ENCODE assay signal across 25 cellular contexts in the genomic region with DNA sequence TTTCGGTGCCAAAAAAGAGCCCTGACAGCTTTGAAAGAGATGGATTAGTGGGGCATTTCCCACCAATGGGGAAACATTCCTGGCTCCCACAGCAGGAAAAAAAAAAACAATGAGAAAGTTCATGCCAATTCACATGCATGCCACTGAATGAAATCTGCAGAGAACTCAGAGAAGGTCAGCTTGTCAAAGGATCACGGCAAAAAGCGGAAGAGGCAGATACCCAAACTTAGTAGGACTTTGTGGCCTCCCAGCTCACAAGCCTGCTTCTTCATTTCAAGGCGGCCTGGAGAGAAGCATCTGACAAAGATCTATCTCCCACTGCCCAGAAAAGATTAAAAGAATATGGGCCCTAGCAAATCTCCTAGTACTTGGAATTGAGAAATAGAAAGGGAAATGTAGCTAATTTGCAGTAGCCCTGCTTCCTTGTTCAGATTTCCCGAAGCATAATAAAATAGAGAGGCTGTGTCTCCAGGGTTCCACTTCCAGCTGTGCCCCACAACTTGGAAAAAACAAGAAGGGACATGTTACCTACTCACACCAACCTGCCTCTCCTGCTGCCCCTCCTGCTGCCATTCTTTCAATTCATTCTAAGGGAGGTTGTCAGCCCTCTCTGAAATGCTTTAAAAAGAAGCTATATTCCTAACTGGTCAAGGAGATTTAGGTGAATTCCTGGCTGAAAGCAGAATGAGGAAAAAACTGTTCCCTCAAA.
DNase-seq lines count a peak whose midpoint lies in the region; ATAC-seq and TF ChIP-seq lines count a peak whose summit lies in the region.
"Had no signal": no experiment of that assay in that cellular context is flagged by ENCODE, and none has a peak within 500 bp of the region (broad histone marks: within the 10 kb centered on the region; RNA-seq: fewer than 3 reads in every experiment).

No MANE protein-coding gene starts in this region.

- no peak overlapping the region for H4K8ac ChIP-seq in mesenchymal stem cell (ENCODE audit: low read length)

- H2BK120ac ChIP-seq in mesenchymal stem cell (ENCODE audit: low read depth, low read length) = no peak overlapping the region

- no peaks in the 10 kb centered on the region for H3K27me3 Mint-ChIP-seq in type B pancreatic cell
- H3K27me3 Mint-ChIP-seq: activated CD4-positive, alpha-beta T cell treated with anti-CD3 and anti-CD28 coated beads, Interleukin-2, amount 10 ng/mL, durations not matched to agents 7 days and 5 days; activated naive CD8-positive, alpha-beta T cell; B cell; effector memory CD8-positive, alpha-beta T cell; naive thymus-derived CD4-positive, alpha-beta T cell; progenitor cell of endocrine pancreas had no signal

- H4K91ac ChIP-seq in mesenchymal stem cell (ENCODE audit: low read length) = no peak overlapping the region

- H3K9ac ChIP-seq in mammary epithelial cell (ENCODE audit: insufficient read depth, low read length) (no peak overlapping the region), mesenchymal stem cell (ENCODE audit: low read length) (no peak overlapping the region)

- no peaks in the 10 kb centered on the region for H3K36me3 Mint-ChIP-seq in type B pancreatic cell

- no peaks in the 10 kb centered on the region for H3K79me2 ChIP-seq in mammary epithelial cell (ENCODE audit: insufficient read depth, low read length)

- intact Hi-C loops in mammary epithelial cell (cut with micrococcal nuclease) = no loop called here
- intact Hi-C loops in heart left ventricle (cut with DNase I) = no loop called here

- BruUV-seq in mammary epithelial cell (replicated peaks; lab: Mats Ljungman, UMichigan) = no TSS peak

- no peak for TF ChIP-seq POLR2A in heart left ventricle (IDR thresholded peaks at IDR 0.05)

- H3K18ac ChIP-seq in mesenchymal stem cell (ENCODE audit: low read depth in 1 of 2, low read length in 2 of 2) = no peak overlapping the region

- dilution Hi-C loops in mammary epithelial cell (cut with HindIII; ENCODE audit: low sequenced_read_pairs) = no loop called here

- H3K4me1 ChIP-seq in mammary epithelial cell (ENCODE audit: insufficient read depth, low read length) (no peaks in the 10 kb centered on the region), mesenchymal stem cell (ENCODE audit: control insufficient read depth, insufficient read depth, low read depth, low read length) (no peaks in the 10 kb centered on the region), heart left ventricle (peaks cover 0 to 12% (median 3%) of the 10 kb centered on the region in 12 donors)
- H3K4me1 ChIP-seq: A549, upper lobe of left lung had no signal

- H3K4ac ChIP-seq in mesenchymal stem cell (ENCODE audit: low read depth in 1 of 2, low read length in 2 of 2) = no peak overlapping the region

- DNase-seq in NCI-H2171 treated with DMSO at 0.1 percent for 48 hours (lab: John Stamatoyannopoulos, UW) (peak; percentile 48), NCI-H2171 (lab: John Stamatoyannopoulos, UW) (no peak), mammary epithelial cell (no peak), mesenchymal stem cell (no peak), type B pancreatic cell (ENCODE audit: extremely low spot score, unreplicated experiment) (no peak), heart left ventricle (no peak), NCI-H1436 treated with DMSO at 0.1 percent for 48 hours (lab: John Stamatoyannopoulos, UW) (no peak), NCI-H1092 (lab: John Stamatoyannopoulos, UW) (no peak)
- DNase-seq: activated CD4-positive, alpha-beta T cell treated with anti-CD3 and anti-CD28 coated beads, Interleukin-2, amount 10 ng/mL, durations not matched to agents 7 days and 5 days; DMS79 treated with DMSO at 0.1 percent for 48 hours; effector memory CD8-positive, alpha-beta T cell; IMR-90; naive thymus-derived CD4-positive, alpha-beta T cell; NCI-H1930; NCI-H510A; SIG-M5; upper lobe of left lung had no signal

- 56% methylated on average over 5 of the region's 5 CpGs for WGBS in mammary epithelial cell (ENCODE audit: low coverage, missing lambda C conversion rate)
- whole genome bisulfite sequencing in mesenchymal stem cell = 83% methylated on average over 4 of the region's 5 CpGs
- WGBS in heart left ventricle, 4 donors = 49 to 62% (median 59%) methylated on average over 5 of the region's 5 CpGs

- H3K9me3 ChIP-seq in mammary epithelial cell (replicated peaks; ENCODE audit: insufficient read depth, low read length) = no peaks in the 10 kb centered on the region
- H3K9me3 ChIP-seq in mesenchymal stem cell (ENCODE audit: control insufficient read depth, low read length) = no peaks in the 10 kb centered on the region
- peaks cover 0 to 15% (median 0%) of the 10 kb centered on the region in 12 donors for H3K9me3 ChIP-seq in heart left ventricle
- H3K9me3 ChIP-seq: A549, ascending aorta, upper lobe of left lung had no signal

- no peak for ATAC-seq in heart left ventricle
- ATAC-seq: A549; effector memory CD8-positive, alpha-beta T cell; naive thymus-derived CD4-positive, alpha-beta T cell; Panc1 had no signal

- no peaks in the 10 kb centered on the region for H3K9me3 Mint-ChIP-seq in type B pancreatic cell
- H3K9me3 Mint-ChIP-seq: activated CD4-positive, alpha-beta T cell treated with anti-CD3 and anti-CD28 coated beads, Interleukin-2, amount 10 ng/mL, durations not matched to agents 7 days and 5 days; activated T-helper 2 cell treated with anti-CD3 and anti-CD28 coated beads, Interferon-gamma antibody, Interleukin-2, Interleukin-4, amounts not matched to agents 10 μg/mL and 5 μg/mL and 100 μg/mL, durations not matched to agents 14 hours and 24 hours and 36 hours had no signal

- H2BK15ac ChIP-seq in mesenchymal stem cell (ENCODE audit: low read depth, poor library complexity, severe bottlenecking) = no peak overlapping the region

- H3K4me3 Mint-ChIP-seq in type B pancreatic cell = peak overlapping the region; percentile 6
- H3K4me3 Mint-ChIP-seq: activated CD4-positive, alpha-beta T cell treated with anti-CD3 and anti-CD28 coated beads, Interleukin-2, amount 10 ng/mL, durations not matched to agents 7 days and 5 days; activated naive CD8-positive, alpha-beta T cell; B cell; effector memory CD8-positive, alpha-beta T cell; naive thymus-derived CD4-positive, alpha-beta T cell had no signal

- H3K4me1 Mint-ChIP-seq in type B pancreatic cell (ENCODE audit: unreplicated experiment) = peaks cover 29% of the 10 kb centered on the region
- H3K4me1 Mint-ChIP-seq: activated CD4-positive, alpha-beta T cell treated with anti-CD3 and anti-CD28 coated beads, Interleukin-2, amount 10 ng/mL, durations not matched to agents 7 days and 5 days; B cell; naive thymus-derived CD4-positive, alpha-beta T cell had no signal

- H3K36me3 ChIP-seq in mammary epithelial cell (ENCODE audit: insufficient read depth, low read length) (no peaks in the 10 kb centered on the region), mesenchymal stem cell (ENCODE audit: control insufficient read depth in 1 of 2, insufficient read depth in 2 of 2, low read depth in 1 of 2, low read length in 2 of 2) (no peaks in the 10 kb centered on the region), heart left ventricle (no peaks in the 10 kb centered on the region)
- H3K36me3 ChIP-seq: ascending aorta, upper lobe of left lung had no signal

- H3K27ac ChIP-seq in mammary epithelial cell (ENCODE audit: insufficient read depth, low read depth, low read length) (no peak overlapping the region), mesenchymal stem cell (ENCODE audit: low read length, poor library complexity, severe bottlenecking) (peak overlapping the region; percentile 48), heart left ventricle (no peak overlapping the region)
- H3K27ac ChIP-seq: A549, ascending aorta, HL-60, upper lobe of left lung had no signal

- no peak overlapping the region for H3K23ac ChIP-seq in mesenchymal stem cell (ENCODE audit: low read length in 2 of 2)

- CTCF ChIA-PET in mammary epithelial cell (lab: Charles Lee; ENCODE audit: low non-redundant PET) = no interaction called here

- H3K14ac ChIP-seq in mesenchymal stem cell (ENCODE audit: low read length in 2 of 2) = no peak overlapping the region

- no peak overlapping the region for H2BK12ac ChIP-seq in mesenchymal stem cell (ENCODE audit: low read length in 2 of 2)

- no peak overlapping the region for H2BK5ac ChIP-seq in mesenchymal stem cell (ENCODE audit: low read depth, low read length, poor library complexity, severe bottlenecking)

- H2AK5ac ChIP-seq in mesenchymal stem cell (ENCODE audit: low read length, severe bottlenecking) = no peak overlapping the region

- H2AFZ ChIP-seq in mammary epithelial cell (ENCODE audit: low read depth, low read length) (no peak overlapping the region), mesenchymal stem cell (ENCODE audit: low read depth, low read length) (no peak overlapping the region)

- H3K4me2 ChIP-seq in mammary epithelial cell (ENCODE audit: insufficient read depth, low read depth, low read length) = peak overlapping the region; percentile 31
- no peak overlapping the region for H3K4me2 ChIP-seq in mesenchymal stem cell (ENCODE audit: low read length, poor library complexity, severe bottlenecking)
- H3K4me2 ChIP-seq: A549 had no signal

- no peaks in the 10 kb centered on the region for H3K79me1 ChIP-seq in mesenchymal stem cell (replicated peaks; ENCODE audit: low read length, poor library complexity, severe bottlenecking)

- H3K27ac Mint-ChIP-seq in type B pancreatic cell = no peak overlapping the region
- H3K27ac Mint-ChIP-seq: activated CD4-positive, alpha-beta T cell treated with anti-CD3 and anti-CD28 coated beads, Interleukin-2, amount 10 ng/mL, durations not matched to agents 7 days and 5 days; activated naive CD8-positive, alpha-beta T cell; activated T-helper 2 cell treated with anti-CD3 and anti-CD28 coated beads, Interferon-gamma antibody, Interleukin-2, Interleukin-4, amounts not matched to agents 10 μg/mL and 5 μg/mL and 100 μg/mL, durations not matched to agents 14 hours and 24 hours and 36 hours; B cell; effector memory CD8-positive, alpha-beta T cell; naive thymus-derived CD4-positive, alpha-beta T cell had no signal

- no peaks in the 10 kb centered on the region for H3K27me3 ChIP-seq in mammary epithelial cell (ENCODE audit: insufficient read depth, low read length)
- no peaks in the 10 kb centered on the region for H3K27me3 ChIP-seq in mesenchymal stem cell (ENCODE audit: control insufficient read depth in 1 of 2, insufficient read depth in 1 of 2, low read length in 2 of 2)
- H3K27me3 ChIP-seq in heart left ventricle = no peaks in the 10 kb centered on the region
- H3K27me3 ChIP-seq: ascending aorta, upper lobe of left lung had no signal

- in situ Hi-C loops in mammary epithelial cell (cut with MboI; ENCODE audit: low sequenced_read_pairs in 2 of 2) = no loop called here

- H4K20me1 ChIP-seq in mammary epithelial cell (ENCODE audit: insufficient read depth, low read length) = no peaks in the 10 kb centered on the region

- no peak for TF ChIP-seq CTCF in mammary epithelial cell (conservative IDR thresholded peaks at IDR 0.05 in 1 of 2, IDR thresholded peaks at IDR 0.05 in 1 of 2; ENCODE audit: extremely low read depth in 1 of 2, insufficient read depth in 1 of 2, low read depth in 1 of 2, low read length in 2 of 2)
- TF ChIP-seq CTCF in type B pancreatic cell (conservative IDR thresholded peaks at IDR 0.05) = no peak
- no peak for TF ChIP-seq CTCF in heart left ventricle (IDR thresholded peaks at IDR 0.05)

- H3K4me3 ChIP-seq in mammary epithelial cell (replicated peaks in 1 of 3; ENCODE audit: insufficient read depth in 1 of 3, low read depth in 2 of 3, low read length in 3 of 3) (no peak overlapping the region), mesenchymal stem cell (ENCODE audit: insufficient read depth in 1 of 2, low read depth in 1 of 2, low read length in 2 of 2) (no peak overlapping the region), heart left ventricle (no peak overlapping the region)
- H3K4me3 ChIP-seq: A549, ascending aorta, upper lobe of left lung had no signal
